Comparison of ENCODE assay signal across 1 cellular context in the genomic region with DNA sequence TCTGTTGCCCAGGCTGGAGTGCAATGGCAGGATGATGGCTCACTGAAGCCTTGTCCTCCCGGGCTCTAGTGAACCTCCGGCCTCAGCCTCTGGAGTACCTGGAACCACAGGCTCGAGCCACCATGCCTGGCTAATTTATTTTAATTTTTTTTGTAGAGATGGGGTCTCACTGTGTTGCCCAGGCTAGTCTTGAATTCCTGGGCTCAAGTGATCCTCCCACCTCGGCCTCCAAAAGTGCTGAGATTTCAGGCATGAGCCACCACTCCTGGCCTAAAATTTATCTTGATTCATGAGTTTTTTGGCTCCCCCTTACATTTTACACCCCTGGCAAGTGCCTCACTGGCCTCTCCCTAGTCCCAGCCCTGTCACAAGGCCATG.
TF ChIP-seq lines count a peak whose summit lies in the region.

No MANE protein-coding gene starts in this region.

TF ChIP-seq in endothelial cell of umbilical vein, 7 proteins besides CTCF, POLR2A, EP300 and RAD21:
- TF ChIP-seq GATA2 (IDR thresholded peaks at IDR 0.05; ENCODE audit: insufficient read depth, insufficient read length, low read depth, low read length) (no peak), POLR2AphosphoS5 (IDR thresholded peaks at IDR 0.05; ENCODE audit: insufficient read depth, low read depth, low read length) (no peak), MYC (IDR thresholded peaks at IDR 0.05; ENCODE audit: low read depth, low read length) (no peak), FOS (IDR thresholded peaks at IDR 0.05; ENCODE audit: borderline replicate concordance, insufficient read depth, low read length) (no peak), JUN (IDR thresholded peaks at IDR 0.05; ENCODE audit: borderline replicate concordance, insufficient read depth, insufficient read length, low read depth) (no peak), EZH2 (IDR thresholded peaks at IDR 0.05; ENCODE audit: borderline replicate concordance, low read depth, low read length, severe bottlenecking) (no peak)
- TF ChIP-seq, protein P1, sequence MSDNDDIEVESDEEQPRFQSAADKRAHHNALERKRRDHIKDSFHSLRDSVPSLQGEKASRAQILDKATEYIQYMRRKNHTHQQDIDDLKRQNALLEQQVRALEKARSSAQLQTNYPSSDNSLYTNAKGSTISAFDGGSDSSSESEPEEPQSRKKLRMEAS (IDR thresholded peaks at IDR 0.05; ENCODE audit: insufficient read depth, insufficient read length): no peak
